In the genomic region with DNA sequence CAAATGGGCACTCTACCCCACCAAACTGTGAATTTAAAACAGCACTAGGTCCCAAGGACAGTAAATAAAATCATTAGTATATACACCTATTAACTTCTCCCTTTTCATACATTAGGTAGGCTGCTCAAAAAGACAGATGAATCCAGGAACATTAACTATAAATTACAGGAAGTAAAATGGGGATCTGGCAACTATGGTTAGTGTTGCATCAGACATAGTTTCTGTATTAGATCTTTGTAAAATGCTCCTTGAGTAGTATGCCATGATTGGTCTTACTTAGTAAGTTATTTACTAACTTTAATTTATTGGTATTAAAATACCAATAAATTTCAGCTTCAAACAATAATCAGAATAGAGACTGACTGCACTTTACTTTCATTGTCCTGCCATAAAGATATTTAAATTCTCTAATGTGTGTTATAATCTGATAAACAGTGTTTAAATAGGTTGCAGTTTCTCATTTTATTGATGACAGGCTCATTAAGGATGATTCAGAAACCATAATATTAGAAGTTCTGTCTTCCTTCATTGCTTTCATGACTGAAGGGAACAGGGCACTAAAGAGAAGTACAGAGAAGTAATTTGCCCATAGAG, we compare ENCODE assay signal across 15 cellular contexts. TPM values are rescaled to one million over a fixed set of nuclear protein-coding genes. Genes with fewer than 3 reads are reported as not detected.
DNase-seq lines count a peak whose midpoint lies in the region; ATAC-seq and TF ChIP-seq lines count a peak whose summit lies in the region.
"Had no signal": no experiment of that assay in that cellular context is flagged by ENCODE, and none has a peak within 500 bp of the region (broad histone marks: within the 10 kb centered on the region; RNA-seq: fewer than 3 reads in every experiment).

No MANE protein-coding gene starts in this region.

- no peak overlapping the region for H3K4me3 ChIP-seq in endodermal cell (ENCODE audit: low read length)
- H3K4me3 ChIP-seq in upper lobe of right lung, result no peak overlapping the region
- no peak overlapping the region for H3K4me3 ChIP-seq in esophagus muscularis mucosa

- H3K9me3 Mint-ChIP-seq in stimulated activated naive CD8-positive, alpha-beta T cell treated with anti-CD3 and anti-CD28 coated beads, Interleukin-15, Interleukin-2, amounts not matched to agents 100 ng/mL and 50 ng/mL, for 24 hours, result no peaks in the 10 kb centered on the region
- H3K9me3 Mint-ChIP-seq in endodermal cell (no peaks in the 10 kb centered on the region), type B pancreatic cell (no peaks in the 10 kb centered on the region)
- H3K9me3 Mint-ChIP-seq in naive thymus-derived CD8-positive, alpha-beta T cell, result no peaks in the 10 kb centered on the region
- H3K9me3 Mint-ChIP-seq: CD14-positive monocyte; effector memory CD8-positive, alpha-beta T cell had no signal

- H3K27me3 ChIP-seq in endodermal cell (ENCODE audit: control insufficient read depth, insufficient read depth, low read length, poor library complexity, severe bottlenecking), result no peaks in the 10 kb centered on the region
- no peaks in the 10 kb centered on the region for H3K27me3 ChIP-seq in upper lobe of right lung
- no peaks in the 10 kb centered on the region for H3K27me3 ChIP-seq in esophagus muscularis mucosa

- no peak for TF ChIP-seq POLR2A in esophagus muscularis mucosa (IDR thresholded peaks at IDR 0.05; ENCODE audit: low read depth)

- H3K27me3 Mint-ChIP-seq in stimulated activated naive CD8-positive, alpha-beta T cell treated with anti-CD3 and anti-CD28 coated beads, Interleukin-15, Interleukin-2, amounts not matched to agents 100 ng/mL and 50 ng/mL, for 24 hours, result no peaks in the 10 kb centered on the region
- H3K27me3 Mint-ChIP-seq in endodermal cell (ENCODE audit: insufficient read depth), result no peaks in the 10 kb centered on the region
- H3K27me3 Mint-ChIP-seq in naive thymus-derived CD8-positive, alpha-beta T cell, result peaks cover 0 to 6% (median 0%) of the 10 kb centered on the region in 5 donors
- no peaks in the 10 kb centered on the region for H3K27me3 Mint-ChIP-seq in type B pancreatic cell

- TF ChIP-seq EP300 in esophagus muscularis mucosa (IDR thresholded peaks at IDR 0.05), result no peak

- no peak for DNase-seq in stimulated activated naive CD8-positive, alpha-beta T cell treated with anti-CD3 and anti-CD28 coated beads, Interleukin-15, Interleukin-2, amounts not matched to agents 100 U/mL and 50 U/mL, for 24 hours
- peak; percentile 40 for DNase-seq in RKO (ENCODE audit: low spot score)
- no peak for DNase-seq in endodermal cell
- no peak for DNase-seq in upper lobe of right lung
- DNase-seq in naive thymus-derived CD8-positive, alpha-beta T cell, result no peak
- DNase-seq in type B pancreatic cell (ENCODE audit: extremely low spot score, unreplicated experiment), result no peak
- DNase-seq in esophagus muscularis mucosa (ENCODE audit: extremely low spot score), result no peak
- DNase-seq: activated CD4-positive, CD25-positive, alpha-beta regulatory T cell; effector memory CD8-positive, alpha-beta T cell; NCI-H1436 had no signal

- no peaks in the 10 kb centered on the region for H3K36me3 Mint-ChIP-seq in stimulated activated naive CD8-positive, alpha-beta T cell treated with anti-CD3 and anti-CD28 coated beads, Interleukin-15, Interleukin-2, amounts not matched to agents 100 ng/mL and 50 ng/mL, for 24 hours (ENCODE audit: low read depth)
- H3K36me3 Mint-ChIP-seq in endodermal cell (ENCODE audit: low read depth) (no peaks in the 10 kb centered on the region), type B pancreatic cell (no peaks in the 10 kb centered on the region)
- no peaks in the 10 kb centered on the region for H3K36me3 Mint-ChIP-seq in naive thymus-derived CD8-positive, alpha-beta T cell
- H3K36me3 Mint-ChIP-seq: CD14-positive monocyte had no signal

- H3K4me1 ChIP-seq in endodermal cell (ENCODE audit: control insufficient read depth, insufficient read depth, low read length) (no peaks in the 10 kb centered on the region), upper lobe of right lung (no peaks in the 10 kb centered on the region), esophagus muscularis mucosa (no peaks in the 10 kb centered on the region)

- ATAC-seq in stimulated activated naive CD8-positive, alpha-beta T cell treated with anti-CD3 and anti-CD28 coated beads, Interleukin-15, Interleukin-2, amounts not matched to agents 100 U/mL and 50 U/mL, for 24 hours, result no peak
- ATAC-seq in upper lobe of right lung, result peak; percentile 45
- no peak for ATAC-seq in naive thymus-derived CD8-positive, alpha-beta T cell
- ATAC-seq: effector memory CD8-positive, alpha-beta T cell; HCT116; Panc1 had no signal

- peaks cover 5% of the 10 kb centered on the region for H3K4me1 Mint-ChIP-seq in stimulated activated naive CD8-positive, alpha-beta T cell treated with anti-CD3 and anti-CD28 coated beads, Interleukin-15, Interleukin-2, amounts not matched to agents 100 ng/mL and 50 ng/mL, for 24 hours (ENCODE audit: low read depth)
- H3K4me1 Mint-ChIP-seq in endodermal cell (no peaks in the 10 kb centered on the region), type B pancreatic cell (ENCODE audit: unreplicated experiment) (peaks cover 5% of the 10 kb centered on the region)
- peaks cover 0 to 7% (median 0%) of the 10 kb centered on the region in 4 donors for H3K4me1 Mint-ChIP-seq in naive thymus-derived CD8-positive, alpha-beta T cell

- H3K4me3 Mint-ChIP-seq in stimulated activated naive CD8-positive, alpha-beta T cell treated with anti-CD3 and anti-CD28 coated beads, Interleukin-15, Interleukin-2, amounts not matched to agents 100 ng/mL and 50 ng/mL, for 24 hours, result no peak overlapping the region
- H3K4me3 Mint-ChIP-seq in endodermal cell (no peak overlapping the region), type B pancreatic cell (no peak overlapping the region)
- H3K4me3 Mint-ChIP-seq in naive thymus-derived CD8-positive, alpha-beta T cell, result no peak overlapping the region
- H3K4me3 Mint-ChIP-seq: activated naive CD8-positive, alpha-beta T cell; CD14-positive monocyte; effector memory CD8-positive, alpha-beta T cell had no signal

- no peaks in the 10 kb centered on the region for H3K36me3 ChIP-seq in endodermal cell (ENCODE audit: control insufficient read depth, insufficient read depth, low read length)
- no peaks in the 10 kb centered on the region for H3K36me3 ChIP-seq in upper lobe of right lung
- H3K36me3 ChIP-seq in esophagus muscularis mucosa, result no peaks in the 10 kb centered on the region

- intact Hi-C loops in upper lobe of right lung (cut with DNase I), result no loop called here
- intact Hi-C loops in esophagus muscularis mucosa (cut with DNase I), result no loop called here

- H3K9me3 ChIP-seq in endodermal cell (ENCODE audit: control insufficient read depth, low read length), result no peaks in the 10 kb centered on the region
- no peaks in the 10 kb centered on the region for H3K9me3 ChIP-seq in upper lobe of right lung
- H3K9me3 ChIP-seq in esophagus muscularis mucosa, result no peaks in the 10 kb centered on the region

- H3K27ac ChIP-seq in endodermal cell (ENCODE audit: low read depth, low read length) (no peak overlapping the region), upper lobe of right lung (no peak overlapping the region), esophagus muscularis mucosa (replicated peaks in 1 of 4) (no peak overlapping the region)

- H3K27ac Mint-ChIP-seq in stimulated activated naive CD8-positive, alpha-beta T cell treated with anti-CD3 and anti-CD28 coated beads, Interleukin-15, Interleukin-2, amounts not matched to agents 100 ng/mL and 50 ng/mL, for 24 hours, result peak overlapping the region; percentile 29
- H3K27ac Mint-ChIP-seq in endodermal cell (peak overlapping the region; percentile 35), type B pancreatic cell (no peak overlapping the region)
- H3K27ac Mint-ChIP-seq in naive thymus-derived CD8-positive, alpha-beta T cell, result no peak overlapping the region
- H3K27ac Mint-ChIP-seq: activated naive CD8-positive, alpha-beta T cell; effector memory CD8-positive, alpha-beta T cell had no signal

- no peak overlapping the region for H3K9ac ChIP-seq in endodermal cell (ENCODE audit: extremely low read depth, low read length, poor library complexity, severe bottlenecking)

- TF ChIP-seq CTCF in endodermal cell (conservative IDR thresholded peaks at IDR 0.05), result no peak
- no peak for TF ChIP-seq CTCF in upper lobe of right lung (IDR thresholded peaks at IDR 0.05)
- no peak for TF ChIP-seq CTCF in type B pancreatic cell (conservative IDR thresholded peaks at IDR 0.05)
- TF ChIP-seq CTCF in esophagus muscularis mucosa (IDR thresholded peaks at IDR 0.05), result no peak

- POLR2A ChIA-PET in naive thymus-derived CD8-positive, alpha-beta T cell (lab: Charles Lee), result no interaction called here

RNA-seq across cellular contexts. Expression of gene WDR19, which starts 31.1 kb away (rescaled TPM):
- total RNA-seq in endodermal cell (10 to 100 TPM; 51.9 to 60.2 TPM), upper lobe of right lung (32.9 TPM), type B pancreatic cell (ENCODE audit: low replicate concordance) (36.2 and 68.7 TPM in 2 replicates), esophagus muscularis mucosa (10 to 100 TPM; 22.1 to 32.4 (median 26.0) TPM)
- polyA plus RNA-seq in endodermal cell (2013, experiment 1 of 2), result 54.2 TPM
- 44.8 TPM for polyA plus RNA-seq in endodermal cell (2013, experiment 2 of 2)
- 10 to 100 TPM; 46.3 to 50.2 TPM for total RNA-seq in naive thymus-derived CD8-positive, alpha-beta T cell
- polyA plus RNA-seq in naive thymus-derived CD8-positive, alpha-beta T cell, result 1 to 10 TPM; 4.4 to 9.1 (median 6.1) TPM

Comparison
In these comparisons a context has a peak if more than half of its experiments do, and no peak if none do; other contexts are left out.
1. H3K27ac Mint-ChIP-seq: peak in stimulated activated naive CD8-positive, alpha-beta T cell treated with anti-CD3 and anti-CD28 coated beads, Interleukin-15, Interleukin-2, amounts not matched to agents 100 ng/mL and 50 ng/mL, for 24 hours (single experiment) and endodermal cell (single experiment); none in naive thymus-derived CD8-positive, alpha-beta T cell (0 of 10) and type B pancreatic cell (single experiment).